Comparison of ENCODE assay signal across 8 cellular contexts in genomic region chr1:154765970-154766369, GRCh38.
A peak's percentile ranks its signal among the peaks of the same experiment; 100 is the strongest.
DNase-seq lines count a peak whose midpoint lies in the region; ATAC-seq and TF ChIP-seq lines count a peak whose summit lies in the region.

No MANE protein-coding gene starts in this region.

- H3K9me3 ChIP-seq in GM23248 (ENCODE audit: low read depth) (no peaks in the 10 kb centered on the region), Panc1 (ENCODE audit: control insufficient read depth, insufficient read depth, low read depth, low read length) (no peaks in the 10 kb centered on the region)

- H4K20me1 ChIP-seq in GM23248 (ENCODE audit: insufficient read depth) = no peaks in the 10 kb centered on the region

- H3K9me2 ChIP-seq in GM23248 (ENCODE audit: insufficient read depth) = no peaks in the 10 kb centered on the region

- H3K27ac ChIP-seq in GM23248 = no peak overlapping the region
- no peak overlapping the region for H3K27ac ChIP-seq in Panc1 (ENCODE audit: low read length)

- CTCF ChIA-PET in Panc1 (lab: Charles Lee) = interaction anchor here (0.5 kb wide), 1 partner anchor 71 kb away, joined by 3 read pairs; no protein-coding TSS in a partner anchor

- peaks cover 54% of the 10 kb centered on the region for H3K27me3 ChIP-seq in GM23248 (replicated peaks; ENCODE audit: insufficient read depth)
- peaks cover 37% of the 10 kb centered on the region for H3K27me3 ChIP-seq in Panc1 (ENCODE audit: control insufficient read depth, insufficient read depth, low read length)

- no peak overlapping the region for H3K4me2 ChIP-seq in GM23248 (ENCODE audit: unreplicated experiment)

- 87 to 89% methylated on average over 3 of the region's 3 CpGs for WGBS in GM23248 (ENCODE audit: low coverage in 1 of 2, low lambda C conversion rate in 2 of 2, missing lambda C conversion rate in 2 of 2), 2 experiments

- BruUV-seq in Panc1 (replicated peaks; lab: Mats Ljungman, UMichigan) = no TSS peak

- no peak for DNase-seq in AG09319 (ENCODE audit: extremely low read depth, low read depth)
- DNase-seq in GM23248 = peak; percentile 50
- no peak for DNase-seq in Panc1 (ENCODE audit: low read depth, low spot score)
- peak; percentile 21 for DNase-seq in fibroblast of peridontal ligament (ENCODE audit: extremely low read depth)

- H3K4me1 ChIP-seq in GM23248 (ENCODE audit: insufficient read depth) = peaks cover 5% of the 10 kb centered on the region; the same call in 1 of the 2 replicates
- H3K4me1 ChIP-seq in Panc1 (ENCODE audit: control insufficient read depth, insufficient read depth, low read length) = no peaks in the 10 kb centered on the region

- in situ Hi-C loops in GM23248 (cut with MboI) = no loop called here
- in situ Hi-C loops in Panc1 (cut with HindIII; ENCODE audit: low pct_unique_long_range_greater_than_20kb, low sequenced_read_pairs) = no loop called here

- ATAC-seq in Panc1 = peak; percentile 92
- no peak for ATAC-seq in esophagus mucosa
- ATAC-seq in GM21528 (IDR thresholded peaks at IDR 0.05; ENCODE audit: low FRiP score, unreplicated experiment) = no peak
- ATAC-seq in HG02588 (IDR thresholded peaks at IDR 0.05; ENCODE audit: unreplicated experiment) = no peak
- ATAC-seq in HG03095 (IDR thresholded peaks at IDR 0.05; ENCODE audit: unreplicated experiment) = no peak

- H2AFZ ChIP-seq in GM23248 = no peak overlapping the region

- POLR2A ChIA-PET in Panc1 (lab: Charles Lee) = no interaction called here

- no peak overlapping the region for H3K9ac ChIP-seq in GM23248

- no peak overlapping the region for H3K4me3 ChIP-seq in GM23248
- no peak overlapping the region for H3K4me3 ChIP-seq in Panc1 (ENCODE audit: low read depth in 2 of 2, low read length in 2 of 2)

- H3K36me3 ChIP-seq in GM23248 (ENCODE audit: low read depth) (no peaks in the 10 kb centered on the region), Panc1 (ENCODE audit: control insufficient read depth, insufficient read depth, low read length) (no peaks in the 10 kb centered on the region)

- no peaks in the 10 kb centered on the region for H3F3A ChIP-seq in GM23248 (ENCODE audit: insufficient read depth)

- no peaks in the 10 kb centered on the region for H3K79me2 ChIP-seq in GM23248 (ENCODE audit: insufficient read depth)

- peak; percentile 31 for TF ChIP-seq CTCF in AG09319 (IDR thresholded peaks at IDR 0.05; ENCODE audit: low read depth, low read length)
- peak; percentile 74 for TF ChIP-seq CTCF in Panc1 (IDR thresholded peaks at IDR 0.05)

- intact Hi-C loops in Panc1 (cut with micrococcal nuclease; ENCODE audit: unreplicated experiment) = loop anchor here (5.0 kb wide), 1 partner anchor 111 kb away; no protein-coding TSS in a partner anchor

Comparison
In these comparisons a context has a peak if more than half of its experiments do, and no peak if none do; other contexts are left out.
1. DNase-seq: peak in GM23248 (single experiment) and fibroblast of peridontal ligament (single experiment); none in AG09319 (single experiment) and Panc1 (single experiment).